In the genomic region with DNA sequence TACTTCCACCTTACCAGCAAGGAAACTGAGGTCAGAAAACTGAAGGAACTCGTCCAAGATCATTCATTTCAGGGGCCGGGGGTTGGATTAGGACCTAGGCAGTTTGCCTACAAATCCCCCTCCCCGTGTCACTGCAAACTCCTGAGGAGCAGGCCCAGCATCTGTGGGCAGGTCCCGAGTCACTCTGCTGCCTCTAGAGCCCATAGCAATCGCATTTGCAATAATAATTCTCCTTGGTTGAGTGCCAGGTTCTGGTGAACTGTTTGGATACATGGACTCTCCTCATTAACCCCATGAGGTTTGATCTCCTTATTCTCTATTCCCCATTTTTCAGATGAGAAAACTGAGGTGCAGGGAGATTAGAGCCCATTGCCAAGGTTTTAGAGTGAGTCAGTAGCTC, we compare ENCODE assay signal across 9 cellular contexts. TPM values are rescaled to one million over a fixed set of nuclear protein-coding genes. Genes with fewer than 3 reads are reported as not detected.
DNase-seq lines count a peak whose midpoint lies in the region; ATAC-seq, FAIRE-seq and TF ChIP-seq lines count a peak whose summit lies in the region.
"Had no signal": no experiment of that assay in that cellular context is flagged by ENCODE, and none has a peak within 500 bp of the region (broad histone marks: within the 10 kb centered on the region; RNA-seq: fewer than 3 reads in every experiment).

No MANE protein-coding gene starts in this region.

- peaks cover 12% of the 10 kb centered on the region for H3K4me1 Mint-ChIP-seq in osteocyte (ENCODE audit: unreplicated experiment)

- ATAC-seq in omental fat pad (ENCODE audit: low FRiP score): no peak

- TF ChIP-seq CTCF in epithelial cell of esophagus (IDR thresholded peaks at IDR 0.05; ENCODE audit: insufficient read depth, low read depth, low read length, missing control alignments): peak; percentile 19
- TF ChIP-seq CTCF in osteocyte (IDR thresholded peaks at IDR 0.05): no peak
- TF ChIP-seq CTCF in omental fat pad (IDR thresholded peaks at IDR 0.05): no peak

- H3K4me3 ChIP-seq in epithelial cell of esophagus (ENCODE audit: low read length): peak overlapping the region; percentile 83

- H3K4me3 Mint-ChIP-seq in osteocyte (ENCODE audit: unreplicated experiment): peak overlapping the region; percentile 80

- peaks cover 3% of the 10 kb centered on the region for H3K36me3 Mint-ChIP-seq in osteocyte (ENCODE audit: unreplicated experiment)

- no peaks in the 10 kb centered on the region for H3K27me3 Mint-ChIP-seq in osteocyte (ENCODE audit: unreplicated experiment)

- no peaks in the 10 kb centered on the region for H3K9me3 Mint-ChIP-seq in osteocyte (ENCODE audit: unreplicated experiment)

- DNase-seq in NCI-H82 (lab: John Stamatoyannopoulos, UW): peak; percentile 50
- no peak for DNase-seq in NCI-H82 treated with DMSO at 0.1 percent for 48 hours (lab: John Stamatoyannopoulos, UW; ENCODE audit: unreplicated experiment)
- DNase-seq in RCC 7860 (ENCODE audit: low spot score): peak; percentile 17
- DNase-seq in epithelial cell of esophagus (ENCODE audit: low read depth): peak; percentile 20
- no peak for DNase-seq in osteocyte (ENCODE audit: extremely low spot score, unreplicated experiment)
- no peak for DNase-seq in HT-29 (ENCODE audit: low spot score)
- no peak for DNase-seq in globus pallidus (ENCODE audit: low spot score)
- DNase-seq in omental fat pad (ENCODE audit: low spot score): no peak

- H3K27ac Mint-ChIP-seq in osteocyte (ENCODE audit: unreplicated experiment): peak overlapping the region; percentile 82

- FAIRE-seq in RCC 7860 (lab: Jason Lieb, UNC): no peak
- FAIRE-seq: G401.6 had no signal

RNA-seq across cellular contexts. Expression of a gene that starts 0.9 kb away (rescaled TPM):
- total RNA-seq in osteocyte: 67.4 and 70.3 TPM in 2 replicates
- 188 and 189 TPM in 2 replicates for total RNA-seq in HT-29 (2014; rRNA removed; shearing (Covaris generic))
- total RNA-seq in omental fat pad: 10 to 100 TPM; 59.3 to 97.7 (median 77.0) TPM

RNA-seq across cellular contexts. Expression of a gene that starts 8.3 kb away (rescaled TPM):
- total RNA-seq in osteocyte: 258 and 260 TPM in 2 replicates
- total RNA-seq in HT-29 (2014; rRNA removed; shearing (Covaris generic)): 187 and 200 TPM in 2 replicates
- 100 to 1,000 TPM; 407 to 513 (median 455) TPM for total RNA-seq in omental fat pad

RNA-seq across cellular contexts. Expression of a gene that starts 17.1 kb away (rescaled TPM):
- total RNA-seq in osteocyte (28.1 and 29.0 TPM in 2 replicates), omental fat pad (10 to 100 TPM; 18.1 to 27.9 (median 22.6) TPM)
- total RNA-seq in HT-29 (2014; rRNA removed; shearing (Covaris generic)): 31.8 and 40.7 TPM in 2 replicates

Comparison
In these comparisons a context has a peak if more than half of its experiments do, and no peak if none do; other contexts are left out.
1. DNase-seq: peak in NCI-H82 (single experiment), RCC 7860 (single experiment) and epithelial cell of esophagus (single experiment); none in NCI-H82 treated with DMSO at 0.1 percent for 48 hours (single experiment), osteocyte (single experiment), HT-29 (single experiment), globus pallidus (single experiment) and omental fat pad (single experiment).